In genomic region chr16:10668322-10669045, GRCh38 we compare ENCODE assay signal across 8 cellular contexts. TPM values are rescaled to one million over a fixed set of nuclear protein-coding genes. Genes with fewer than 3 reads are reported as not detected.
DNase-seq lines count a peak whose midpoint lies in the region; ATAC-seq and TF ChIP-seq lines count a peak whose summit lies in the region.

No MANE protein-coding gene starts in this region.

- no peak overlapping the region for H3K27ac ChIP-seq in sigmoid colon

- no peak overlapping the region for H3K27ac Mint-ChIP-seq in HFFc6
- no peak overlapping the region for H3K27ac Mint-ChIP-seq in activated CD4-positive, alpha-beta memory T cell treated with anti-CD3 and anti-CD28 coated beads, Interleukin-2, amount 10 ng/mL, durations not matched to agents 7 days and 5 days

- no peaks in the 10 kb centered on the region for H3K36me3 ChIP-seq in sigmoid colon

- DNase-seq in DMS53 (lab: John Stamatoyannopoulos, UW) (peak; percentile 62), HFFc6 (no peak), iPS DF 4.7 (ENCODE audit: extremely low read depth, low spot score) (peak; percentile 51), sigmoid colon (no peak)
- peak; percentile 29 for DNase-seq in activated CD4-positive, alpha-beta memory T cell treated with anti-CD3 and anti-CD28 coated beads, Interleukin-2, amount 10 ng/mL, durations not matched to agents 7 days and 5 days

- intact Hi-C loops in sigmoid colon (cut with DNase I) = no loop called here

- no peaks in the 10 kb centered on the region for H3K4me1 ChIP-seq in sigmoid colon

- TF ChIP-seq EP300 in sigmoid colon (IDR thresholded peaks at IDR 0.05) = no peak

- CTCF ChIA-PET in activated CD4-positive, alpha-beta memory T cell treated with anti-CD3 and anti-CD28 coated beads, Interleukin-2, amount 10 ng/mL, durations not matched to agents 7 days and 5 days (lab: Charles Lee) = interaction anchor here (0.9 to 1.3 kb wide), 3 partner anchors 68 to 250 kb away, joined by 3 to 5 read pairs (median 4); no protein-coding TSS in a partner anchor

- no peak overlapping the region for H3K4me3 Mint-ChIP-seq in HFFc6
- no peak overlapping the region for H3K4me3 Mint-ChIP-seq in activated CD4-positive, alpha-beta memory T cell treated with anti-CD3 and anti-CD28 coated beads, Interleukin-2, amount 10 ng/mL, durations not matched to agents 7 days and 5 days

- POLR2A ChIA-PET in activated CD4-positive, alpha-beta memory T cell treated with anti-CD3 and anti-CD28 coated beads, Interleukin-2, amount 10 ng/mL, durations not matched to agents 7 days and 5 days (lab: Charles Lee) = no interaction called here

- H3K27me3 Mint-ChIP-seq in HFFc6 (ENCODE audit: insufficient read depth) = peaks cover 14% of the 10 kb centered on the region
- H3K27me3 Mint-ChIP-seq in activated CD4-positive, alpha-beta memory T cell treated with anti-CD3 and anti-CD28 coated beads, Interleukin-2, amount 10 ng/mL, durations not matched to agents 7 days and 5 days = peaks cover 19% of the 10 kb centered on the region

- H3K4me3 ChIP-seq in sigmoid colon = no peak overlapping the region

- no peak for TF ChIP-seq POLR2A in GM18505 (IDR thresholded peaks at IDR 0.05; ENCODE audit: borderline replicate concordance, extremely low read depth, insufficient read depth, insufficient read length)
- no peak for TF ChIP-seq POLR2A in sigmoid colon (IDR thresholded peaks at IDR 0.05)

- ATAC-seq in GM18511 (IDR thresholded peaks at IDR 0.05; ENCODE audit: unreplicated experiment) (no peak), HG03565 (IDR thresholded peaks at IDR 0.05; ENCODE audit: unreplicated experiment) (no peak), GM18505 (IDR thresholded peaks at IDR 0.05; ENCODE audit: unreplicated experiment) (no peak)

- H3K27me3 ChIP-seq in sigmoid colon = no peaks in the 10 kb centered on the region

- 72 to 75% methylated on average over 8 of the region's 8 CpGs for WGBS in sigmoid colon, 2 donors

- no peaks in the 10 kb centered on the region for H3K9me3 ChIP-seq in sigmoid colon

- H3K9me3 Mint-ChIP-seq in HFFc6 = no peaks in the 10 kb centered on the region
- no peaks in the 10 kb centered on the region for H3K9me3 Mint-ChIP-seq in activated CD4-positive, alpha-beta memory T cell treated with anti-CD3 and anti-CD28 coated beads, Interleukin-2, amount 10 ng/mL, durations not matched to agents 7 days and 5 days

- no peaks in the 10 kb centered on the region for H3K4me1 Mint-ChIP-seq in HFFc6 (ENCODE audit: low read depth)
- H3K4me1 Mint-ChIP-seq in activated CD4-positive, alpha-beta memory T cell treated with anti-CD3 and anti-CD28 coated beads, Interleukin-2, amount 10 ng/mL, durations not matched to agents 7 days and 5 days = no peaks in the 10 kb centered on the region

- peak; percentile 66 for TF ChIP-seq CTCF in HFFc6 (IDR thresholded peaks at IDR 0.05)
- TF ChIP-seq CTCF in sigmoid colon (IDR thresholded peaks at IDR 0.05) = peak in 1 of 4 experiments; percentile 25

- H3K36me3 Mint-ChIP-seq in HFFc6 (ENCODE audit: low read depth) = no peaks in the 10 kb centered on the region
- no peaks in the 10 kb centered on the region for H3K36me3 Mint-ChIP-seq in activated CD4-positive, alpha-beta memory T cell treated with anti-CD3 and anti-CD28 coated beads, Interleukin-2, amount 10 ng/mL, durations not matched to agents 7 days and 5 days (ENCODE audit: low read depth)

RNA-seq across cellular contexts. Expression of gene TEKT5, which starts 26.2 kb away (rescaled TPM):
- total RNA-seq in HFFc6 (2021; fragmentation: NEBNext Ultra II Directional; extraction: Animal tissue kit (Norgen Biotek cat#: 25700)) = not detected
- not detected for total RNA-seq in activated CD4-positive, alpha-beta memory T cell treated with anti-CD3 and anti-CD28 coated beads, Interleukin-2, amount 10 ng/mL, durations not matched to agents 7 days and 5 days
- 1 to 10 TPM in 1 of 4 donors, under 1 TPM in 1, not detected in 2; 0.83 to 2.1 TPM for total RNA-seq in sigmoid colon
- under 1 TPM in 1 of 3 donors, not detected in 2; 0.09 TPM for polyA plus RNA-seq in sigmoid colon

Comparison
In these comparisons a context has a peak if more than half of its experiments do, and no peak if none do; other contexts are left out.
1. DNase-seq: peak in DMS53 (single experiment), activated CD4-positive, alpha-beta memory T cell treated with anti-CD3 and anti-CD28 coated beads, Interleukin-2, amount 10 ng/mL, durations not matched to agents 7 days and 5 days (single experiment) and iPS DF 4.7 (single experiment); none in HFFc6 (single experiment) and sigmoid colon (single experiment).